ENCODE assay signal across 1 cellular context in genomic region chr19:13101590-13102415, GRCh38.
TF ChIP-seq lines count a peak whose summit lies in the region.

No MANE protein-coding gene starts in this region.

TF ChIP-seq in K562, 482 proteins besides CTCF, POLR2A, EP300 and RAD21 (continues in another document):
- TF ChIP-seq ZBTB2 (IDR thresholded peaks at IDR 0.05): no peak
- TF ChIP-seq THRAP3 (IDR thresholded peaks at IDR 0.05; ENCODE audit: borderline replicate concordance): no peak
- TF ChIP-seq IRF1 (CRISPR knock-in tag; IDR thresholded peaks at IDR 0.05; ENCODE audit: borderline replicate concordance): no peak
- no peak for TF ChIP-seq PURB (CRISPR knock-in tag; IDR thresholded peaks at IDR 0.05; ENCODE audit: low read depth)
- TF ChIP-seq BHLHE40 (IDR thresholded peaks at IDR 0.05; ENCODE audit: low read length): no peak
- no peak for TF ChIP-seq PHF8 (IDR thresholded peaks at IDR 0.05; ENCODE audit: borderline replicate concordance, low read length)
- TF ChIP-seq CEBPB (tag; IDR thresholded peaks at IDR 0.05): peak; percentile 37; the same call in 1 of the 2 replicates
- TF ChIP-seq THRA (IDR thresholded peaks at IDR 0.05): no peak
- TF ChIP-seq CCAR2 (IDR thresholded peaks at IDR 0.05; ENCODE audit: low read depth, low read length): no peak
- TF ChIP-seq MAZ (CRISPR knock-in tag; conservative IDR thresholded peaks at IDR 0.05 in 1 of 2, IDR thresholded peaks at IDR 0.05 in 1 of 2): 0 out of 4 replicates have a peak, but pooled peaks of 1 of the 2 experiments have one; percentile 7
- TF ChIP-seq TCF3 (CRISPR knock-in tag; IDR thresholded peaks at IDR 0.05): no peak
- no peak for TF ChIP-seq ZFP1 (CRISPR knock-in tag; IDR thresholded peaks at IDR 0.05)
- TF ChIP-seq AFF1 (IDR thresholded peaks at IDR 0.05; ENCODE audit: low read depth in 1 of 2, partially characterized antibody in 2 of 2): peak in 1 of 2 experiments; percentile 43
- TF ChIP-seq SPI1 (IDR thresholded peaks at IDR 0.05; ENCODE audit: borderline replicate concordance, low read depth, low read length): no peak
- no peak for TF ChIP-seq RBM22 (IDR thresholded peaks at IDR 0.05; ENCODE audit: low read depth, low read length, poor library complexity, severe bottlenecking)
- TF ChIP-seq KDM1A (IDR thresholded peaks at IDR 0.05): 0 out of 4 replicates have a peak, but pooled peaks of 1 of the 2 experiments have one; percentile 22
- TF ChIP-seq ZNF511 (CRISPR knock-in tag; IDR thresholded peaks at IDR 0.05): 0 out of 2 replicates have a peak, but pooled peaks have one; percentile 23
- TF ChIP-seq HMGN3 (IDR thresholded peaks at IDR 0.05; ENCODE audit: borderline replicate concordance, extremely low read depth, insufficient read length, low read depth, low read length): no peak
- TF ChIP-seq ARID3A (IDR thresholded peaks at IDR 0.05; ENCODE audit: borderline replicate concordance, low read depth, low read length): no peak
- TF ChIP-seq SIN3A (IDR thresholded peaks at IDR 0.05; ENCODE audit: borderline replicate concordance in 2 of 2, control insufficient read depth in 1 of 2, low read depth in 2 of 2, low read length in 2 of 2): 0 out of 4 replicates have a peak, but pooled peaks of 1 of the 2 experiments have one; percentile 30
- TF ChIP-seq NFRKB (IDR thresholded peaks at IDR 0.05; ENCODE audit: low read depth): peak; percentile 23; the same call in 1 of the 2 replicates
- no peak for TF ChIP-seq CTCFL (IDR thresholded peaks at IDR 0.05; ENCODE audit: borderline replicate concordance, insufficient read depth, low read depth, low read length, poor library complexity, severe bottlenecking)
- no peak; the same call in 1 of the 2 replicates for TF ChIP-seq GATAD2A (IDR thresholded peaks at IDR 0.05)
- 0 out of 2 replicates have a peak, but pooled peaks have one; percentile 15 for TF ChIP-seq ZNF780A (CRISPR knock-in tag; IDR thresholded peaks at IDR 0.05)
- TF ChIP-seq YY1 (IDR thresholded peaks at IDR 0.05; ENCODE audit: borderline replicate concordance in 1 of 3, control insufficient read depth in 1 of 3, extremely low read depth in 1 of 3, insufficient read depth in 3 of 3, insufficient read length in 1 of 3, insufficient replicate concordance in 2 of 3, low read depth in 1 of 3, low read length in 2 of 3): peak in 2 of 3 experiments; percentile 3 to 10
- 0 out of 2 replicates have a peak, but pooled peaks have one; percentile 9 for TF ChIP-seq RNF2 (IDR thresholded peaks at IDR 0.05)
- 0 out of 2 replicates have a peak, but pooled peaks have one; percentile 1 for TF ChIP-seq ETS1 (conservative IDR thresholded peaks at IDR 0.05; ENCODE audit: control insufficient read depth, low read depth, low read length)
- no peak for TF ChIP-seq U2AF1 (optimal IDR thresholded peaks at IDR 0.05; ENCODE audit: low read depth, low read length)
- TF ChIP-seq PTBP1 (IDR thresholded peaks at IDR 0.05; ENCODE audit: low read depth, low read length): 0 out of 2 replicates have a peak, but pooled peaks have one; percentile 3
- TF ChIP-seq SMARCA4 (IDR thresholded peaks at IDR 0.05): 0 out of 2 replicates have a peak, but pooled peaks have one; percentile 12
- no peak for TF ChIP-seq ZNF449 (CRISPR knock-in tag; IDR thresholded peaks at IDR 0.05)
- TF ChIP-seq CC2D1A (IDR thresholded peaks at IDR 0.05): no peak
- no peak for TF ChIP-seq TSHZ1 (CRISPR knock-in tag; IDR thresholded peaks at IDR 0.05)
- TF ChIP-seq CEBPG (CRISPR knock-in tag; IDR thresholded peaks at IDR 0.05): peak; percentile 22; the same call in 1 of the 2 replicates
- no peak for TF ChIP-seq CEBPG (tag; conservative IDR thresholded peaks at IDR 0.05 in 1 of 2, IDR thresholded peaks at IDR 0.05 in 1 of 2)
- no peak for TF ChIP-seq GATAD2B (IDR thresholded peaks at IDR 0.05; ENCODE audit: borderline replicate concordance)
